14 cellular contexts compared by ENCODE assay signal in the genomic region with DNA sequence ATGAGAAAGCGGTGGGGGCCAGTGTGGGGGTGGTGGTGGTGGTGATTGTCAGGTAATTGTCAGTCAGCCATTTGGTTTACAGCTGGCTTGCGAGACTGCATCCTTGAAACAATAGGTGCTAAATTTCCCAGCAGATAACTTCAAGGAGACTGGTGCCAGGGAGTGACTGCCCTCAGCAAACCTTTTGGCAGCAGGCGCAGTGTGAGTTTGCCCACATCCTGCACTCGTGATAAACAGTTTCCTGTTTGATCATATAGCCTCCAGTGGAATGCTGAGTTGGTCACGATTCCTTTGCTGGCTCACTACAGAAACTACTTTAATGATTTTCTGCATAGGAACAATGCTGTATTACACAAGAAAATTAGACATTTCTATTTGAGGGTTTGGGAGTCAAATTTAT. TPM values are rescaled to one million over a fixed set of nuclear protein-coding genes. Genes with fewer than 3 reads are reported as not detected.
DNase-seq lines count a peak whose midpoint lies in the region; ATAC-seq, FAIRE-seq and TF ChIP-seq lines count a peak whose summit lies in the region.
"Had no signal": no experiment of that assay in that cellular context is flagged by ENCODE, and none has a peak within 500 bp of the region (broad histone marks: within the 10 kb centered on the region; RNA-seq: fewer than 3 reads in every experiment).

No MANE protein-coding gene starts in this region.

- no peak overlapping the region for H2AK5ac ChIP-seq in mesendoderm (ENCODE audit: low read length)

- H3K79me2 ChIP-seq in mesendoderm (ENCODE audit: control insufficient read depth, insufficient read depth, low read length), result no peaks in the 10 kb centered on the region

- no peaks in the 10 kb centered on the region for H3K9me3 ChIP-seq in left lung
- H3K9me3 ChIP-seq: body of pancreas had no signal

- H3K27me3 ChIP-seq in mesendoderm (ENCODE audit: insufficient read depth, low read length, poor library complexity) (no peaks in the 10 kb centered on the region), left lung (no peaks in the 10 kb centered on the region)
- H3K27me3 ChIP-seq: body of pancreas had no signal

- H3K4ac ChIP-seq in mesendoderm (ENCODE audit: low read depth, low read length), result no peak overlapping the region

- intact Hi-C loops in left lung (cut with DNase I), result no loop called here

- H3K18ac ChIP-seq in mesendoderm (ENCODE audit: low read length), result no peak overlapping the region

- peak overlapping the region; percentile 75 for H2BK5ac ChIP-seq in mesendoderm (ENCODE audit: low read length)

- H4K8ac ChIP-seq in mesendoderm (ENCODE audit: low read depth, low read length), result no peak overlapping the region

- peak overlapping the region; percentile 91 for H3K27ac ChIP-seq in mesendoderm (ENCODE audit: low read depth, low read length)
- H3K27ac ChIP-seq in left lung, result no peak overlapping the region
- H3K27ac ChIP-seq: body of pancreas had no signal

- peak overlapping the region; percentile 50 for H3K9ac ChIP-seq in mesendoderm (ENCODE audit: low read length)

- peak overlapping the region; percentile 40 for H3K4me3 ChIP-seq in Jurkat, Clone E6-1 (ENCODE audit: low read length)
- no peak overlapping the region for H3K4me3 ChIP-seq in mesendoderm (ENCODE audit: low read length)
- H3K4me3 ChIP-seq in left lung, result no peak overlapping the region
- H3K4me3 ChIP-seq: body of pancreas had no signal

- no peaks in the 10 kb centered on the region for H3K36me3 ChIP-seq in mesendoderm (ENCODE audit: control insufficient read depth, insufficient read depth, low read length)
- H3K36me3 ChIP-seq in left lung, result no peaks in the 10 kb centered on the region

- H3K79me1 ChIP-seq in mesendoderm (ENCODE audit: low read length), result no peaks in the 10 kb centered on the region

- H3K4me1 ChIP-seq in mesendoderm (ENCODE audit: control insufficient read depth, low read depth, low read length) (peaks cover 2% of the 10 kb centered on the region), left lung (no peaks in the 10 kb centered on the region)
- H3K4me1 ChIP-seq: body of pancreas had no signal

- no peak overlapping the region for H2BK15ac ChIP-seq in mesendoderm (replicated peaks; ENCODE audit: low read depth)

- ATAC-seq in left lung, result no peak
- ATAC-seq: body of pancreas, SK-N-SH treated with all-trans-retinoic acid at 6 μM for 48 hours had no signal

- no peak overlapping the region for H2BK120ac ChIP-seq in mesendoderm (ENCODE audit: low read depth, low read length)

- WGBS in mesendoderm (ENCODE audit: extremely low coverage, insufficient coverage, low lambda C conversion rate), result no CpG with 5 or more reads among the region's 5 CpGs

- TF ChIP-seq CTCF in left lung (IDR thresholded peaks at IDR 0.05), result no peak

- no peak overlapping the region for H3K23ac ChIP-seq in mesendoderm (ENCODE audit: low read length)

- FAIRE-seq in HTR-8/SVneo (lab: Jason Lieb, UNC), result no peak

- H3K56ac ChIP-seq in mesendoderm (ENCODE audit: low read length), result peak overlapping the region; percentile 80

- no peak overlapping the region for H4K5ac ChIP-seq in mesendoderm (ENCODE audit: low read length)

- no peak overlapping the region for H3K4me2 ChIP-seq in mesendoderm (ENCODE audit: low read length)

- DNase-seq in activated CD4-positive, alpha-beta T cell treated with anti-CD3 and anti-CD28 coated beads for 48 hours, result peak; percentile 48
- no peak for DNase-seq in activated CD4-positive, alpha-beta T cell treated with anti-CD3 and anti-CD28 coated beads for 4 hours
- peak; percentile 80 for DNase-seq in Jurkat, Clone E6-1 (ENCODE audit: low read depth, low spot score)
- DNase-seq in activated effector memory CD4-positive, alpha-beta T cell treated with Interleukin-2 at 50 U/mL for 16 hours, result peak; percentile 6
- DNase-seq in mesendoderm (peak; percentile 91), left lung (no peak), AG08396 (ENCODE audit: low spot score) (no peak), HTR-8/SVneo (ENCODE audit: insufficient read length, low spot score) (no peak)
- DNase-seq: GOT3; islet precursor cell; naive thymus-derived CD8-positive, alpha-beta T cell had no signal

RNA-seq across cellular contexts. Expression of a gene that starts 46.0 kb away (rescaled TPM):
- polyA plus RNA-seq in Jurkat, Clone E6-1 (2012; ENCODE audit: insufficient read depth, insufficient read length), result not detected
- polyA plus RNA-seq in mesendoderm (2013, experiment 1 of 2), result 190 TPM
- polyA plus RNA-seq in mesendoderm (2013, experiment 2 of 2), result 187 TPM
- 100 to 1,000 TPM in 1 of 2 donors, not detected in 1; 273 TPM for total RNA-seq in left lung
- total RNA-seq: body of pancreas, fibroblast of lung had no signal
- polyA plus RNA-seq: naive thymus-derived CD8-positive, alpha-beta T cell had no signal

RNA-seq across cellular contexts. Expression of a gene that starts 47.8 kb away (rescaled TPM):
- not detected for polyA plus RNA-seq in Jurkat, Clone E6-1 (2012; ENCODE audit: insufficient read depth, insufficient read length)
- polyA plus RNA-seq in mesendoderm (2013, experiment 1 of 2), result 7.2 TPM
- 7.3 TPM for polyA plus RNA-seq in mesendoderm (2013, experiment 2 of 2)
- total RNA-seq in left lung, result 10 to 100 TPM in 1 of 2 donors, not detected in 1; 13.8 TPM
- total RNA-seq: body of pancreas, fibroblast of lung had no signal
- polyA plus RNA-seq: naive thymus-derived CD8-positive, alpha-beta T cell had no signal

Comparison
In these comparisons a context has a peak if more than half of its experiments do, and no peak if none do; other contexts are left out.
1. DNase-seq: peak in activated CD4-positive, alpha-beta T cell treated with anti-CD3 and anti-CD28 coated beads for 48 hours (single experiment), Jurkat, Clone E6-1 (single experiment), activated effector memory CD4-positive, alpha-beta T cell treated with Interleukin-2 at 50 U/mL for 16 hours (single experiment) and mesendoderm (single experiment); none in activated CD4-positive, alpha-beta T cell treated with anti-CD3 and anti-CD28 coated beads for 4 hours (0 of 2), left lung (0 of 2), AG08396 (single experiment) and HTR-8/SVneo (single experiment).